20 cellular contexts compared by ENCODE assay signal in genomic region chr4:108142870-108143269, GRCh38. TPM values are rescaled to one million over a fixed set of nuclear protein-coding genes. Genes with fewer than 3 reads are reported as not detected.
DNase-seq lines count a peak whose midpoint lies in the region; ATAC-seq and TF ChIP-seq lines count a peak whose summit lies in the region.
"Had no signal": no experiment of that assay in that cellular context is flagged by ENCODE, and none has a peak within 500 bp of the region (broad histone marks: within the 10 kb centered on the region; RNA-seq: fewer than 3 reads in every experiment).

No MANE protein-coding gene starts in this region.

- peaks cover 25% of the 10 kb centered on the region; the same call in 1 of the 2 replicates for H3K27me3 ChIP-seq in GM23338 (ENCODE audit: insufficient read depth)
- H3K27me3 ChIP-seq: gastroesophageal sphincter, upper lobe of left lung had no signal

- H3K4me2 ChIP-seq in GM23338, result peak overlapping the region; percentile 44; the same call in 1 of the 2 replicates
- H3K4me2 ChIP-seq: KMS-11 had no signal

- ATAC-seq in GM23338 (no peak), Right ventricle myocardium superior (ENCODE audit: poor library complexity) (no peak)
- ATAC-seq: gastroesophageal sphincter, right cardiac atrium had no signal

- no peaks in the 10 kb centered on the region for H4K20me1 ChIP-seq in GM23338 (replicated peaks; ENCODE audit: insufficient read depth)

- intact Hi-C loops in activated naive CD4-positive, alpha-beta T cell treated with anti-CD3 and anti-CD28 coated beads for 36 hours (cut with micrococcal nuclease), result loop anchor here (10.0 kb wide), 1 partner anchor 1292 kb away; the partner anchor contains the start of gene SEC24B
- intact Hi-C loops in activated T-helper 1 cell treated with anti-CD3 and anti-CD28 coated beads, Interleukin-12 subunit alpha, Interleukin-12 subunit beta, Interleukin-2, Interleukin-4 antibody, amounts not matched to agents 30 ng/mL and 10 ng/mL and 1 ng/mL, durations not matched to agents 14 hours and 24 hours and 36 hours (cut with micrococcal nuclease), result no loop called here
- intact Hi-C loops in Right ventricle myocardium superior (cut with DNase I), result no loop called here

- H3K27ac Mint-ChIP-seq in activated naive CD4-positive, alpha-beta T cell treated with anti-CD3 and anti-CD28 coated beads for 36 hours, result peak overlapping the region; percentile 99
- H3K27ac Mint-ChIP-seq in GM23338 (no peak overlapping the region), neural crest cell (ENCODE audit: unreplicated experiment) (peak overlapping the region; percentile 39)
- H3K27ac Mint-ChIP-seq in activated T-helper 1 cell treated with anti-CD3 and anti-CD28 coated beads, Interleukin-12 subunit alpha, Interleukin-12 subunit beta, Interleukin-2, Interleukin-4 antibody, amounts not matched to agents 30 ng/mL and 10 ng/mL and 1 ng/mL, durations not matched to agents 14 hours and 24 hours and 36 hours, result peak overlapping the region; percentile 80
- H3K27ac Mint-ChIP-seq: memory B cell had no signal

- H3K9me3 Mint-ChIP-seq in activated naive CD4-positive, alpha-beta T cell treated with anti-CD3 and anti-CD28 coated beads for 36 hours, result no peaks in the 10 kb centered on the region
- H3K9me3 Mint-ChIP-seq in GM23338, result no peaks in the 10 kb centered on the region
- no peaks in the 10 kb centered on the region for H3K9me3 Mint-ChIP-seq in activated T-helper 1 cell treated with anti-CD3 and anti-CD28 coated beads, Interleukin-12 subunit alpha, Interleukin-12 subunit beta, Interleukin-2, Interleukin-4 antibody, amounts not matched to agents 30 ng/mL and 10 ng/mL and 1 ng/mL, durations not matched to agents 14 hours and 24 hours and 36 hours
- no peaks in the 10 kb centered on the region for H3K9me3 Mint-ChIP-seq in neural crest cell
- H3K9me3 Mint-ChIP-seq: memory B cell had no signal

- peaks cover 44% of the 10 kb centered on the region for H3K4me1 ChIP-seq in GM23338 (ENCODE audit: insufficient read depth)
- H3K4me1 ChIP-seq: gastroesophageal sphincter, upper lobe of left lung had no signal

- H3K36me3 Mint-ChIP-seq in activated naive CD4-positive, alpha-beta T cell treated with anti-CD3 and anti-CD28 coated beads for 36 hours (ENCODE audit: low read depth), result peaks cover 79% of the 10 kb centered on the region
- no peaks in the 10 kb centered on the region for H3K36me3 Mint-ChIP-seq in GM23338 (ENCODE audit: low read depth)
- H3K36me3 Mint-ChIP-seq in activated T-helper 1 cell treated with anti-CD3 and anti-CD28 coated beads, Interleukin-12 subunit alpha, Interleukin-12 subunit beta, Interleukin-2, Interleukin-4 antibody, amounts not matched to agents 30 ng/mL and 10 ng/mL and 1 ng/mL, durations not matched to agents 14 hours and 24 hours and 36 hours (ENCODE audit: low read depth), result peaks cover 28% of the 10 kb centered on the region
- no peaks in the 10 kb centered on the region for H3K36me3 Mint-ChIP-seq in neural crest cell (ENCODE audit: low read depth)
- H3K36me3 Mint-ChIP-seq: memory B cell had no signal

- H3K4me3 Mint-ChIP-seq in activated naive CD4-positive, alpha-beta T cell treated with anti-CD3 and anti-CD28 coated beads for 36 hours, result peak overlapping the region; percentile 57
- H3K4me3 Mint-ChIP-seq in GM23338 (no peak overlapping the region), neural crest cell (peak overlapping the region; percentile 11)
- H3K4me3 Mint-ChIP-seq in activated T-helper 1 cell treated with anti-CD3 and anti-CD28 coated beads, Interleukin-12 subunit alpha, Interleukin-12 subunit beta, Interleukin-2, Interleukin-4 antibody, amounts not matched to agents 30 ng/mL and 10 ng/mL and 1 ng/mL, durations not matched to agents 14 hours and 24 hours and 36 hours, result peak overlapping the region; percentile 74
- H3K4me3 Mint-ChIP-seq: memory B cell had no signal

- H3K9me2 ChIP-seq in GM23338 (ENCODE audit: insufficient read depth), result no peaks in the 10 kb centered on the region

- no peaks in the 10 kb centered on the region for H3K27me3 Mint-ChIP-seq in activated naive CD4-positive, alpha-beta T cell treated with anti-CD3 and anti-CD28 coated beads for 36 hours (ENCODE audit: low read depth)
- H3K27me3 Mint-ChIP-seq in GM23338 (ENCODE audit: insufficient read depth, low read depth, poor library complexity), result peaks cover 3% of the 10 kb centered on the region
- no peaks in the 10 kb centered on the region for H3K27me3 Mint-ChIP-seq in activated T-helper 1 cell treated with anti-CD3 and anti-CD28 coated beads, Interleukin-12 subunit alpha, Interleukin-12 subunit beta, Interleukin-2, Interleukin-4 antibody, amounts not matched to agents 30 ng/mL and 10 ng/mL and 1 ng/mL, durations not matched to agents 14 hours and 24 hours and 36 hours (ENCODE audit: insufficient read depth)
- no peaks in the 10 kb centered on the region for H3K27me3 Mint-ChIP-seq in neural crest cell (ENCODE audit: low read depth)

- CTCF ChIA-PET in activated naive CD4-positive, alpha-beta T cell treated with anti-CD3 and anti-CD28 coated beads for 36 hours (lab: Charles Lee), result interaction anchor here (1.3 to 5.9 kb wide), 5 partner anchors 9 to 40 kb away, joined by 3 to 28 read pairs (median 5); no protein-coding TSS in a partner anchor

- no peak overlapping the region for H2AFZ ChIP-seq in GM23338

- DNase-seq in activated naive CD4-positive, alpha-beta T cell treated with anti-CD3 and anti-CD28 coated beads for 36 hours, result no peak
- no peak for DNase-seq in activated naive CD4-positive, alpha-beta T cell treated with anti-CD3 and anti-CD28 coated beads, Interleukin-2, amount 50 U/mL, for 16 hours
- DNase-seq in GM23338 (ENCODE audit: low spot score) (no peak), neural crest cell (ENCODE audit: low read depth, low spot score) (no peak), Right ventricle myocardium superior (no peak), superior temporal gyrus (ENCODE audit: extremely low spot score) (no peak)
- no peak for DNase-seq in activated T-helper 1 cell treated with anti-CD3 and anti-CD28 coated beads, Interleukin-12 subunit alpha, Interleukin-12 subunit beta, Interleukin-2, Interleukin-4 antibody, amounts not matched to agents 30 ng/mL and 10 ng/mL and 1 ng/mL, durations not matched to agents 14 hours and 24 hours and 36 hours (ENCODE audit: low spot score)
- DNase-seq: activated CD4-positive, alpha-beta T cell treated with anti-CD3 and anti-CD28 coated beads, Interleukin-2, amount 50 U/mL, for 1 hour; C1 segment of cervical spinal cord; hippocampal formation; MM.1S; NCI-H2029; posterior cingulate gyrus; right cardiac atrium; stimulated activated CD4-positive, alpha-beta T cell treated with anti-CD3 and anti-CD28 coated beads, Interleukin-2, amount 100 ng/mL, for 24 hours; upper lobe of left lung had no signal

- no peaks in the 10 kb centered on the region for H3K36me3 ChIP-seq in GM23338 (ENCODE audit: insufficient read depth)
- H3K36me3 ChIP-seq: gastroesophageal sphincter, upper lobe of left lung had no signal

- H3K4me3 ChIP-seq in GM23338, result no peak overlapping the region
- H3K4me3 ChIP-seq: gastroesophageal sphincter, upper lobe of left lung had no signal

- H3K27ac ChIP-seq in GM23338 (ENCODE audit: low read depth), result no peak overlapping the region
- H3K27ac ChIP-seq: gastroesophageal sphincter, KMS-11, upper lobe of left lung had no signal

- TF ChIP-seq CTCF in GM23338 (conservative IDR thresholded peaks at IDR 0.05; ENCODE audit: low read depth in 2 of 2) (no peak), neural crest cell (conservative IDR thresholded peaks at IDR 0.05) (no peak)

- no peaks in the 10 kb centered on the region for H3F3A ChIP-seq in GM23338 (replicated peaks; ENCODE audit: low read depth)

- peaks cover 96% of the 10 kb centered on the region for H3K4me1 Mint-ChIP-seq in activated naive CD4-positive, alpha-beta T cell treated with anti-CD3 and anti-CD28 coated beads for 36 hours (ENCODE audit: low read depth)
- peaks cover 49% of the 10 kb centered on the region for H3K4me1 Mint-ChIP-seq in GM23338
- H3K4me1 Mint-ChIP-seq in activated T-helper 1 cell treated with anti-CD3 and anti-CD28 coated beads, Interleukin-12 subunit alpha, Interleukin-12 subunit beta, Interleukin-2, Interleukin-4 antibody, amounts not matched to agents 30 ng/mL and 10 ng/mL and 1 ng/mL, durations not matched to agents 14 hours and 24 hours and 36 hours (ENCODE audit: low read depth), result peaks cover 100% of the 10 kb centered on the region
- H3K4me1 Mint-ChIP-seq in neural crest cell, result peaks cover 76% of the 10 kb centered on the region
- H3K4me1 Mint-ChIP-seq: memory B cell had no signal

- no peaks in the 10 kb centered on the region for H3K79me2 ChIP-seq in GM23338 (replicated peaks; ENCODE audit: insufficient read depth)

TF ChIP-seq in GM23338, 12 proteins besides CTCF, POLR2A, EP300 and RAD21:
- TF ChIP-seq EZH2phosphoT487 (IDR thresholded peaks at IDR 0.05; ENCODE audit: unreplicated experiment) (no peak), ZNF331 (CRISPR knock-in tag; IDR thresholded peaks at IDR 0.05; ENCODE audit: low read depth) (no peak), JUNB (IDR thresholded peaks at IDR 0.05; ENCODE audit: unreplicated experiment) (no peak), STAT1 (IDR thresholded peaks at IDR 0.05; ENCODE audit: unreplicated experiment) (no peak)

RNA-seq across cellular contexts. Expression of gene LEF1, which starts 25.9 kb away (rescaled TPM):
- total RNA-seq in activated naive CD4-positive, alpha-beta T cell treated with anti-CD3 and anti-CD28 coated beads for 36 hours, result 100 to 1,000 TPM; 350 to 367 TPM
- 0.23 and 0.73 TPM in 2 replicates for total RNA-seq in GM23338 (2014; rRNA removed; shearing (Covaris generic))
- 0.50 and 1.0 TPM in 2 replicates for polyA plus RNA-seq in GM23338 (2016; fragmentation: Nextera tagmentation; extraction: Ambion mirVana)
- 133 and 139 TPM in 2 replicates for total RNA-seq in activated T-helper 1 cell treated with anti-CD3 and anti-CD28 coated beads, Interleukin-12 subunit alpha, Interleukin-12 subunit beta, Interleukin-2, Interleukin-4 antibody, amounts not matched to agents 30 ng/mL and 10 ng/mL and 1 ng/mL, durations not matched to agents 14 hours and 24 hours and 36 hours
- total RNA-seq in neural crest cell, result 55.0 and 62.1 TPM in 2 replicates
- 0.51 TPM for total RNA-seq in Right ventricle myocardium superior
- total RNA-seq: dermis microvascular lymphatic vessel endothelial cell had no signal

Comparison
In these comparisons a context has a peak if more than half of its experiments do, and no peak if none do; other contexts are left out.
1. RNA of gene LEF1, which starts 25.9 kb away (total RNA-seq): 350 to 367 TPM in activated naive CD4-positive, alpha-beta T cell treated with anti-CD3 and anti-CD28 coated beads for 36 hours, 133 to 139 TPM in activated T-helper 1 cell treated with anti-CD3 and anti-CD28 coated beads, Interleukin-12 subunit alpha, Interleukin-12 subunit beta, Interleukin-2, Interleukin-4 antibody, amounts not matched to agents 30 ng/mL and 10 ng/mL and 1 ng/mL, durations not matched to agents 14 hours and 24 hours and 36 hours and 55.0 to 62.1 TPM in neural crest cell; 0.23 to 0.73 TPM in GM23338 and 0.51 TPM in Right ventricle myocardium superior (single experiment); every median in the first group is over 10 times any median in the second.